ENCODE assay signal across 35 cellular contexts in the genomic region with DNA sequence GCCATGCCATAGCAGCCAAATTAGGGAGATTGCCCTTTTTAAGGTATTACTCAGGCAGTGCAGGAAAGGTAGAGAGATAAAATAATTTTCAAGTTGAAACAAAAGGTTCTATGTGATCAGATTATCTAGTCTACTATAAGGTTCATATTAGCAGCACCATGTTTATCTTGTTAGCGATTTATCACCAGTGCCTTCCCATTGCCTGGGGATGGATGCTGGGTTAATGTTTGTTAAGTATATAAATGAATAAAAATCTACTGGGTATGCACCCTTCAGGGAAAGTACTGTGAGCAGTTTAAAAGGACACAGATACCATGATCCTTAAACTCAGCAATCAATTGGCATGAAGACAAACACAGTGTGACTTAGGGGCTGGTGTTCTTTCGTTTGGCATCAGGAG.
"Had no signal": no experiment of that assay in that cellular context is flagged by ENCODE, and none has a peak within 500 bp of the region (broad histone marks: within the 10 kb centered on the region; RNA-seq: fewer than 3 reads in every experiment).

No MANE protein-coding gene starts in this region.

- H3K27me3 ChIP-seq: MG63 had no signal

- H3K9me3 ChIP-seq: MG63 had no signal

- H3K36me3 ChIP-seq: MG63 had no signal

- H3K9ac ChIP-seq: KMS-11 had no signal

- H3K4me3 ChIP-seq: MG63 had no signal

- H3K4me2 ChIP-seq: KMS-11 had no signal

- DNase-seq: Karpas-422, Kasumi-1, KG1, MG63, MM.1S, MV-4-11, NCI-H1048, NCI-H1092, NCI-H1092 treated with DMSO at 0.1 percent for 48 hours, NCI-H1105, NCI-H1105 treated with DMSO at 0.1 percent for 48 hours, NCI-H1417, NCI-H1417 treated with DMSO at 0.1 percent for 48 hours, NCI-H1436, NCI-H1436 treated with DMSO at 0.1 percent for 48 hours, NCI-H146, NCI-H1694, NCI-H1694 treated with DMSO at 0.1 percent for 48 hours, NCI-H187, NCI-H187 treated with DMSO at 0.1 percent for 48 hours, NCI-H1930, NCI-H2029, NCI-H2029 treated with DMSO at 0.1 percent for 48 hours, NCI-H2081, NCI-H2081 treated with DMSO at 0.1 percent for 48 hours, NCI-H2107, NCI-H2171, NCI-H2171 treated with DMSO at 0.1 percent for 48 hours, NCI-H2227 treated with DMSO at 0.1 percent for 48 hours, NCI-H226, NCI-H345, NCI-H446, NCI-H446 treated with DMSO at 0.1 percent for 48 hours, NCI-H510A had no signal

- H3K27ac ChIP-seq: KMS-11 had no signal
